ENCODE assay signal across 27 cellular contexts in the genomic region with DNA sequence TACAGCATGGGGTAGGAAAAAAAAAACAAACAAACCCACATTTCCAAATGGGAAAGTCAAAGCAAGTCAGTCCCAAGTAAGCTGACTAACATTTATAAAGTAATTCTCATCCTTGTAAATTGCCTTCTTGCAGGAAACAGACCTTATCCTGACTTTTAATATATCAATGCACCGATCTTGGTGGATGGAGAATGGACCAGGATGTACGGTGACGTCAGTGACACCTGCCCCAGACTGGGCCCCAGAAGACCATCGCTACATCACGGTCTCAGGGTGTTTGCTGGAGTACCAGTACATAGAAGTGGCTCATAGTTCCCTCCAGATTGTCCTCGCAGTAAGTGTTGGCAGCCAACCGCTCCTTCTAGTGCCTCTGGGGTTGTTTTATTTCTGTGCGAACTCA.
DNase-seq lines count a peak whose midpoint lies in the region; ATAC-seq, FAIRE-seq and TF ChIP-seq lines count a peak whose summit lies in the region.
"Had no signal": no experiment of that assay in that cellular context is flagged by ENCODE, and none has a peak within 500 bp of the region (broad histone marks: within the 10 kb centered on the region; RNA-seq: fewer than 3 reads in every experiment).

No MANE protein-coding gene starts in this region.

- no peaks in the 10 kb centered on the region for H3K36me3 ChIP-seq in GM23338 (ENCODE audit: insufficient read depth)
- H3K36me3 ChIP-seq in kidney (ENCODE audit: control insufficient read depth in 1 of 2, insufficient read depth in 2 of 2, low read length in 2 of 2): no peaks in the 10 kb centered on the region
- H3K36me3 ChIP-seq: BE2C, BLaER1 had no signal

- ATAC-seq in GM23338 (no peak), GM18870 (IDR thresholded peaks at IDR 0.05; ENCODE audit: unreplicated experiment) (no peak)

- no peaks in the 10 kb centered on the region for H3K9me2 ChIP-seq in GM23338 (ENCODE audit: insufficient read depth)

- no peaks in the 10 kb centered on the region for H4K20me1 ChIP-seq in GM23338 (replicated peaks; ENCODE audit: insufficient read depth)
- H4K20me1 ChIP-seq: BLaER1 had no signal

- H2AFZ ChIP-seq in GM23338: peak overlapping the region; percentile 6; the same call in 1 of the 2 replicates

- H3K4me1 ChIP-seq in GM23338 (ENCODE audit: insufficient read depth) (peaks cover 18% of the 10 kb centered on the region), kidney (ENCODE audit: control insufficient read depth in 1 of 2, insufficient read depth in 1 of 2, low read depth in 1 of 2, low read length in 2 of 2) (no peaks in the 10 kb centered on the region)
- H3K4me1 ChIP-seq: BE2C had no signal

- H3K4me3 Mint-ChIP-seq in GM23338 (no peak overlapping the region), mesothelial cell of epicardium (no peak overlapping the region)
- H3K4me3 Mint-ChIP-seq: CD14-positive monocyte; CD4-positive, alpha-beta memory T cell; CD4-positive, CD25-positive, alpha-beta regulatory T cell; CD8-positive, alpha-beta memory T cell had no signal

- TF ChIP-seq CTCF in GM23338 (conservative IDR thresholded peaks at IDR 0.05; ENCODE audit: low read depth in 2 of 2) (no peak), kidney (IDR thresholded peaks at IDR 0.05; ENCODE audit: borderline replicate concordance, extremely low read depth, insufficient read depth) (no peak), mesothelial cell of epicardium (IDR thresholded peaks at IDR 0.05; ENCODE audit: unreplicated experiment) (no peak)

- H3K9me3 ChIP-seq in kidney (ENCODE audit: control insufficient read depth in 1 of 2, low read length in 2 of 2): no peaks in the 10 kb centered on the region
- H3K9me3 ChIP-seq: BE2C, BLaER1 had no signal

- H3K27ac ChIP-seq in GM23338 (ENCODE audit: low read depth) (no peak overlapping the region), kidney (ENCODE audit: low read depth in 2 of 2, low read length in 2 of 2) (no peak overlapping the region)
- H3K27ac ChIP-seq: BLaER1 had no signal

- no peak for FAIRE-seq in kidney (lab: Jason Lieb, UNC)
- FAIRE-seq: A204.1, G401.6, GM12891 had no signal

- H3K27ac Mint-ChIP-seq in GM23338 (no peak overlapping the region), mesothelial cell of epicardium (no peak overlapping the region)
- H3K27ac Mint-ChIP-seq: CD14-positive monocyte; CD4-positive, alpha-beta memory T cell; CD4-positive, CD25-positive, alpha-beta regulatory T cell; CD8-positive, alpha-beta memory T cell had no signal

- H3K27me3 ChIP-seq in GM23338 (ENCODE audit: insufficient read depth): no peaks in the 10 kb centered on the region
- H3K27me3 ChIP-seq: BE2C, BLaER1 had no signal

- in situ Hi-C loops in G401 (cut with HindIII; ENCODE audit: low sequenced_read_pairs): no loop called here

- H3K9me3 Mint-ChIP-seq in GM23338 (no peaks in the 10 kb centered on the region), mesothelial cell of epicardium (no peaks in the 10 kb centered on the region)

- DNase-seq in G401 (ENCODE audit: low spot score) (peak; percentile 54), GM23338 (ENCODE audit: low spot score) (no peak), cerebellar cortex (ENCODE audit: low spot score) (peak; percentile 36), kidney (peak; percentile 35), mesothelial cell of epicardium (ENCODE audit: low spot score in 2 of 2, unreplicated experiment in 2 of 2) (no peak)
- DNase-seq in stimulated activated CD4-positive, alpha-beta T cell treated with anti-CD3 and anti-CD28 coated beads, Interleukin-4, amount 100 ng/mL, for 4 hours: no peak
- DNase-seq: 8988T; ACHN; BE2C; C1 segment of cervical spinal cord; CD4-positive, alpha-beta memory T cell; CD4-positive, CD25-positive, alpha-beta regulatory T cell; CD8-positive, alpha-beta memory T cell; COR-L47; DMS 273 treated with DMSO at 0.1 percent for 48 hours; DMS153; DMS53; DMS79; DND-41; EL; GF-D8 had no signal

- H3K9ac ChIP-seq in kidney (ENCODE audit: low read length in 2 of 2): no peak overlapping the region
- H3K9ac ChIP-seq: BLaER1 had no signal

- H3K4me3 ChIP-seq in GM23338: no peak overlapping the region
- no peak overlapping the region for H3K4me3 ChIP-seq in kidney (ENCODE audit: low read length in 2 of 2)
- H3K4me3 ChIP-seq: BLaER1 had no signal

- H3K36me3 Mint-ChIP-seq in GM23338 (ENCODE audit: low read depth) (peaks cover 4% of the 10 kb centered on the region; the same call in 1 of the 3 replicates), mesothelial cell of epicardium (no peaks in the 10 kb centered on the region)
- H3K36me3 Mint-ChIP-seq: CD14-positive monocyte; CD4-positive, alpha-beta memory T cell; CD4-positive, CD25-positive, alpha-beta regulatory T cell; CD8-positive, alpha-beta memory T cell had no signal

- intact Hi-C loops in kidney (cut with DNase I): no loop called here

- H3F3A ChIP-seq in GM23338 (replicated peaks; ENCODE audit: low read depth): no peaks in the 10 kb centered on the region

- H3K79me2 ChIP-seq in GM23338 (replicated peaks; ENCODE audit: insufficient read depth): no peaks in the 10 kb centered on the region

- H3K27me3 Mint-ChIP-seq in GM23338 (ENCODE audit: insufficient read depth, low read depth, poor library complexity) (no peaks in the 10 kb centered on the region), mesothelial cell of epicardium (ENCODE audit: low read depth) (no peaks in the 10 kb centered on the region)
- H3K27me3 Mint-ChIP-seq: CD4-positive, alpha-beta memory T cell; CD4-positive, CD25-positive, alpha-beta regulatory T cell; CD8-positive, alpha-beta memory T cell had no signal

- H3K4me1 Mint-ChIP-seq in GM23338: peaks cover 8% of the 10 kb centered on the region; the same call in 2 of the 3 replicates
- no peaks in the 10 kb centered on the region for H3K4me1 Mint-ChIP-seq in mesothelial cell of epicardium
- H3K4me1 Mint-ChIP-seq: CD14-positive monocyte; CD4-positive, alpha-beta memory T cell; CD4-positive, CD25-positive, alpha-beta regulatory T cell; CD8-positive, alpha-beta memory T cell had no signal

- H3K4me2 ChIP-seq in GM23338: no peak overlapping the region
- H3K4me2 ChIP-seq: BLaER1 had no signal

TF ChIP-seq in GM23338, 12 proteins besides CTCF, POLR2A, EP300 and RAD21:
- no peak for TF ChIP-seq CREB1 (CRISPR knock-in tag; IDR thresholded peaks at IDR 0.05; ENCODE audit: low read depth)

Comparison
In these comparisons a context has a peak if more than half of its experiments do, and no peak if none do; other contexts are left out.
1. DNase-seq: peak in G401 (single experiment), cerebellar cortex (single experiment) and kidney (single experiment); none in GM23338 (single experiment), mesothelial cell of epicardium (0 of 2) and stimulated activated CD4-positive, alpha-beta T cell treated with anti-CD3 and anti-CD28 coated beads, Interleukin-4, amount 100 ng/mL, for 4 hours (0 of 2).